In genomic region chr11:119907934-119908760, GRCh38 we compare ENCODE assay signal across 13 cellular contexts.
A peak's percentile ranks its signal among the peaks of the same experiment; 100 is the strongest.
DNase-seq lines count a peak whose midpoint lies in the region; ATAC-seq, FAIRE-seq and TF ChIP-seq lines count a peak whose summit lies in the region.
"Had no signal": no experiment of that assay in that cellular context is flagged by ENCODE, and none has a peak within 500 bp of the region (broad histone marks: within the 10 kb centered on the region; RNA-seq: fewer than 3 reads in every experiment).

No MANE protein-coding gene starts in this region.

- H3K9me3 ChIP-seq in duodenal mucosa (ENCODE audit: control insufficient read depth in 1 of 2, low read length in 2 of 2) (no peaks in the 10 kb centered on the region), small intestine (ENCODE audit: control insufficient read depth, low read depth) (no peaks in the 10 kb centered on the region), psoas muscle (no peaks in the 10 kb centered on the region)

- no peak for ATAC-seq in psoas muscle
- ATAC-seq in GM21717 (IDR thresholded peaks at IDR 0.05; ENCODE audit: unreplicated experiment): no peak
- ATAC-seq in HG03095 (IDR thresholded peaks at IDR 0.05; ENCODE audit: unreplicated experiment): no peak
- ATAC-seq: activated CD8-positive, alpha-beta memory T cell treated with anti-CD3 and anti-CD28 coated beads, Interleukin-2, amount 10 ng/mL, durations not matched to agents 7 days and 5 days had no signal

- H3K9ac ChIP-seq in duodenal mucosa (ENCODE audit: low read depth in 1 of 2, low read length in 2 of 2): peak overlapping the region; percentile 44 to 48

- H3K4me3 ChIP-seq in duodenal mucosa (ENCODE audit: low read depth in 1 of 2, low read length in 2 of 2) (peak overlapping the region; percentile 60 to 61), small intestine (ENCODE audit: low read depth in 1 of 2, low read length in 2 of 2) (no peak overlapping the region), psoas muscle (no peak overlapping the region)

- H3K27ac ChIP-seq in duodenal mucosa (ENCODE audit: low read depth, low read length) (no peak overlapping the region), small intestine (ENCODE audit: low read depth in 1 of 2, low read length in 1 of 2) (peak overlapping the region; percentile 74 to 93), psoas muscle (no peak overlapping the region)

- H3K36me3 ChIP-seq in duodenal mucosa (ENCODE audit: control insufficient read depth in 1 of 2, insufficient read depth in 2 of 2, low read length in 2 of 2) (no peaks in the 10 kb centered on the region), small intestine (ENCODE audit: control insufficient read depth in 2 of 2, insufficient read depth in 2 of 2, low read length in 2 of 2) (no peaks in the 10 kb centered on the region), psoas muscle (ENCODE audit: insufficient read depth in 1 of 2, low read depth in 1 of 2) (no peaks in the 10 kb centered on the region)

- H3K4me1 ChIP-seq in duodenal mucosa (ENCODE audit: control insufficient read depth in 1 of 2, insufficient read depth in 2 of 2, low read length in 2 of 2): peaks cover 69 to 77% of the 10 kb centered on the region in 2 donors
- peaks cover 0 to 18% of the 10 kb centered on the region in 2 donors for H3K4me1 ChIP-seq in small intestine (ENCODE audit: control insufficient read depth in 2 of 2, insufficient read depth in 1 of 2, low read depth in 1 of 2, low read length in 1 of 2)
- no peaks in the 10 kb centered on the region for H3K4me1 ChIP-seq in psoas muscle

- 9 to 32% (median 21%) methylated on average over 13 to 15 of the region's 15 CpGs for WGBS in small intestine, 3 donors
- 33 to 44% (median 38%) methylated on average over 15 of the region's 15 CpGs for WGBS in psoas muscle, 3 donors

- TF ChIP-seq CTCF in psoas muscle (IDR thresholded peaks at IDR 0.05): no peak

- DNase-seq in MV-4-11 (lab: John Stamatoyannopoulos, UW) (peak; percentile 44), NCI-H524 (lab: John Stamatoyannopoulos, UW) (peak; percentile 74 to 92), small intestine (peak; percentile 59), psoas muscle (no peak)
- no peak for DNase-seq in activated CD4-positive, CD25-positive, alpha-beta regulatory T cell treated with anti-CD3 and anti-CD28 coated beads, Interleukin-2, amount 50 U/mL, for 72 hours
- DNase-seq: activated CD8-positive, alpha-beta memory T cell treated with anti-CD3 and anti-CD28 coated beads, Interleukin-2, amount 10 ng/mL, durations not matched to agents 7 days and 5 days; activated naive CD4-positive, alpha-beta T cell treated with anti-CD3 and anti-CD28 coated beads, Interleukin-2, amount 50 U/mL, for 16 hours; Calu3; T-helper 9 cell had no signal

- H3K27me3 ChIP-seq in duodenal mucosa (ENCODE audit: control insufficient read depth in 1 of 2, insufficient read depth in 2 of 2, low read length in 2 of 2) (no peaks in the 10 kb centered on the region), small intestine (ENCODE audit: control insufficient read depth in 2 of 2, insufficient read depth in 2 of 2, low read length in 2 of 2) (no peaks in the 10 kb centered on the region), psoas muscle (ENCODE audit: insufficient read depth in 3 of 3, low read length in 2 of 3) (peaks cover 0 to 47% (median 4%) of the 10 kb centered on the region in 3 donors)

- intact Hi-C loops in psoas muscle (cut with DNase I): no loop called here

- no peak for FAIRE-seq in small intestine (lab: Jason Lieb, UNC)
- FAIRE-seq: islet of Langerhans had no signal

Comparison
In these comparisons a context has a peak if more than half of its experiments do, and no peak if none do; other contexts are left out.
1. DNase-seq: peak in MV-4-11 (single experiment), NCI-H524 (2 of 2) and small intestine (single experiment); none in psoas muscle (0 of 2) and activated CD4-positive, CD25-positive, alpha-beta regulatory T cell treated with anti-CD3 and anti-CD28 coated beads, Interleukin-2, amount 50 U/mL, for 72 hours (single experiment).
2. H3K27ac ChIP-seq: peak in small intestine (2 of 2); none in duodenal mucosa (single experiment) and psoas muscle (single experiment).
3. H3K4me3 ChIP-seq: peak in duodenal mucosa (2 of 2); none in small intestine (0 of 2) and psoas muscle (single experiment).